Comparison of ENCODE assay signal across 9 cellular contexts in genomic region chr4:55444822-55445221, GRCh38. TPM values are rescaled to one million over a fixed set of nuclear protein-coding genes. Genes with fewer than 3 reads are reported as not detected.
DNase-seq lines count a peak whose midpoint lies in the region; ATAC-seq lines count a peak whose summit lies in the region.
"Had no signal": no experiment of that assay in that cellular context is flagged by ENCODE, and none has a peak within 500 bp of the region (broad histone marks: within the 10 kb centered on the region; RNA-seq: fewer than 3 reads in every experiment).

No MANE protein-coding gene starts in this region.

- DNase-seq in D341Med (ENCODE audit: low spot score) (peak; percentile 41), HT-29 (ENCODE audit: low spot score) (peak; percentile 25), amniotic epithelial cell (ENCODE audit: low read depth) (peak; percentile 45), left lobe of liver (ENCODE audit: low spot score) (no peak), activated gamma-delta T cell treated with Interleukin-2 at 50 U/mL for 16 hours (no peak)
- DNase-seq in stimulated activated CD4-positive, alpha-beta T cell treated with anti-CD3 and anti-CD28 coated beads, Interleukin-1b, Interleukin-23, amount 100 ng/mL, for 48 hours, result no peak
- DNase-seq: activated effector memory CD4-positive, alpha-beta T cell treated with anti-CD3 and anti-CD28 coated beads, Interleukin-2, amount 50 U/mL, for 16 hours had no signal

- ATAC-seq in left lobe of liver (peak; percentile 68), HG03342 (IDR thresholded peaks at IDR 0.05; ENCODE audit: unreplicated experiment) (no peak), HG03520 (IDR thresholded peaks at IDR 0.05; ENCODE audit: unreplicated experiment) (no peak)

RNA-seq across cellular contexts. Expression of gene TMEM165, which starts 49.1 kb away (rescaled TPM):
- total RNA-seq in HT-29 (2014; rRNA removed; shearing (Covaris generic)), result 125 and 162 TPM in 2 replicates
- total RNA-seq in left lobe of liver, result 15.8 TPM

Comparison
In these comparisons a context has a peak if more than half of its experiments do, and no peak if none do; other contexts are left out.
1. DNase-seq: peak in D341Med (single experiment), HT-29 (single experiment) and amniotic epithelial cell (single experiment); none in left lobe of liver (single experiment), stimulated activated CD4-positive, alpha-beta T cell treated with anti-CD3 and anti-CD28 coated beads, Interleukin-1b, Interleukin-23, amount 100 ng/mL, for 48 hours (single experiment) and activated gamma-delta T cell treated with Interleukin-2 at 50 U/mL for 16 hours (single experiment).